In genomic region chr7:36312064-36312914, GRCh38 we compare ENCODE assay signal across 9 cellular contexts.
DNase-seq lines count a peak whose midpoint lies in the region; ATAC-seq and TF ChIP-seq lines count a peak whose summit lies in the region.
"Had no signal": no experiment of that assay in that cellular context is flagged by ENCODE, and none has a peak within 500 bp of the region (broad histone marks: within the 10 kb centered on the region; RNA-seq: fewer than 3 reads in every experiment).

No MANE protein-coding gene starts in this region.

- no peak overlapping the region for H2BK120ac ChIP-seq in H9 (ENCODE audit: low read depth, low read length, poor library complexity, severe bottlenecking)

- H3K4me1 ChIP-seq in CD8-positive, alpha-beta T cell (ENCODE audit: insufficient read depth, low read length): no peaks in the 10 kb centered on the region
- H3K4me1 ChIP-seq in H9 (ENCODE audit: insufficient read depth, low read length) (no peaks in the 10 kb centered on the region; the same call in 1 of the 2 replicates), right lobe of liver (no peaks in the 10 kb centered on the region)

- no peak overlapping the region for H3K14ac ChIP-seq in H9 (ENCODE audit: insufficient read depth, low read length)

- no peaks in the 10 kb centered on the region for H3K27me3 ChIP-seq in CD8-positive, alpha-beta T cell (ENCODE audit: insufficient read depth, low read length)
- H3K27me3 ChIP-seq in H9 (ENCODE audit: insufficient read depth, low read length) (no peaks in the 10 kb centered on the region; the same call in 1 of the 2 replicates), right lobe of liver (no peaks in the 10 kb centered on the region)

- no peaks in the 10 kb centered on the region for H3K36me3 ChIP-seq in CD8-positive, alpha-beta T cell (ENCODE audit: insufficient read depth, low read length)
- no peaks in the 10 kb centered on the region for H3K36me3 ChIP-seq in right lobe of liver

- ATAC-seq in CD8-positive, alpha-beta T cell: peak; percentile 68
- ATAC-seq in right lobe of liver (peak; percentile 63 to 90 (median 68)), HG03354 (IDR thresholded peaks at IDR 0.05; ENCODE audit: poor library complexity, severe bottlenecking, unreplicated experiment) (no peak), GM19397 (IDR thresholded peaks at IDR 0.05; ENCODE audit: unreplicated experiment) (no peak)
- no peak for ATAC-seq in stimulated activated memory B cell treated with anti-CD40 and anti-IgM and Interleukin-4, amounts not matched to agents 10 μg/mL and 1 μg/mL and 100 μg/mL, for 72 hours

- no peaks in the 10 kb centered on the region for H3K79me2 ChIP-seq in H9 (ENCODE audit: insufficient read depth, low read length)

- H3K4me1 Mint-ChIP-seq in CD8-positive, alpha-beta T cell (ENCODE audit: low read depth): peaks cover 2% of the 10 kb centered on the region
- H3K4me1 Mint-ChIP-seq in H9: peaks cover 20 to 29% of the 10 kb centered on the region in 2 experiments
- H3K4me1 Mint-ChIP-seq in activated CD4-positive, alpha-beta memory T cell treated with anti-CD3 and anti-CD28 coated beads for 36 hours (ENCODE audit: low read depth): no peaks in the 10 kb centered on the region
- H3K4me1 Mint-ChIP-seq in stimulated activated memory B cell treated with anti-CD40 and anti-IgM and Interleukin-4, amounts not matched to agents 10 μg/mL and 1 μg/mL and 100 μg/mL, for 72 hours: peaks cover 16% of the 10 kb centered on the region

- no peak overlapping the region for H3K9ac ChIP-seq in H9 (ENCODE audit: extremely low read depth, insufficient read length, low read length)

- no peak overlapping the region for H4K8ac ChIP-seq in H9 (replicated peaks; ENCODE audit: insufficient read length, low read depth, low read length)

- H4K91ac ChIP-seq in H9 (ENCODE audit: insufficient read length, low read depth, low read length): no peak overlapping the region

- no peak overlapping the region for H3K4me2 ChIP-seq in H9 (ENCODE audit: insufficient read depth, insufficient read length, low read length)

- no peak overlapping the region for H2AK5ac ChIP-seq in H9 (ENCODE audit: insufficient read length, low read length)

- no peak overlapping the region for H3K56ac ChIP-seq in H9 (ENCODE audit: insufficient read length, low read depth, low read length)

- POLR2A ChIA-PET in CD8-positive, alpha-beta T cell (lab: Charles Lee): no interaction called here
- POLR2A ChIA-PET in activated CD4-positive, alpha-beta memory T cell treated with anti-CD3 and anti-CD28 coated beads for 36 hours (lab: Charles Lee): no interaction called here

- no peak overlapping the region for H3K4ac ChIP-seq in H9 (ENCODE audit: low read depth, low read length)

- peak in 5 of 7 experiments; percentile 8 to 49 (median 32) for DNase-seq in CD8-positive, alpha-beta T cell
- DNase-seq in H9 (peak; percentile 79), right lobe of liver (peak in 1 of 3 donors; percentile 40), NCI-H1694 treated with DMSO at 0.1 percent for 48 hours (lab: John Stamatoyannopoulos, UW) (no peak)
- DNase-seq in activated CD4-positive, alpha-beta memory T cell treated with anti-CD3 and anti-CD28 coated beads for 36 hours: peak; percentile 60
- DNase-seq: IMR-90 had no signal

- no peaks in the 10 kb centered on the region for H3K36me3 Mint-ChIP-seq in CD8-positive, alpha-beta T cell
- no peaks in the 10 kb centered on the region for H3K36me3 Mint-ChIP-seq in H9 (ENCODE audit: insufficient read depth in 1 of 3, low read depth in 3 of 3)
- H3K36me3 Mint-ChIP-seq in activated CD4-positive, alpha-beta memory T cell treated with anti-CD3 and anti-CD28 coated beads for 36 hours: no peaks in the 10 kb centered on the region
- no peaks in the 10 kb centered on the region for H3K36me3 Mint-ChIP-seq in stimulated activated memory B cell treated with anti-CD40 and anti-IgM and Interleukin-4, amounts not matched to agents 10 μg/mL and 1 μg/mL and 100 μg/mL, for 72 hours

- CTCF ChIA-PET in CD8-positive, alpha-beta T cell (lab: Charles Lee): interaction anchor here (0.9 kb wide), 1 partner anchor 9 kb away, joined by 3 read pairs; no protein-coding TSS in a partner anchor
- CTCF ChIA-PET in activated CD4-positive, alpha-beta memory T cell treated with anti-CD3 and anti-CD28 coated beads for 36 hours (lab: Charles Lee): interaction anchor here (1.2 kb wide), 2 partner anchors 12 to 20 kb away, joined by 4 to 5 read pairs; no protein-coding TSS in a partner anchor

- no peak overlapping the region for H3K4me3 Mint-ChIP-seq in CD8-positive, alpha-beta T cell
- H3K4me3 Mint-ChIP-seq in H9: no peak overlapping the region
- no peak overlapping the region for H3K4me3 Mint-ChIP-seq in activated CD4-positive, alpha-beta memory T cell treated with anti-CD3 and anti-CD28 coated beads for 36 hours
- H3K4me3 Mint-ChIP-seq in stimulated activated memory B cell treated with anti-CD40 and anti-IgM and Interleukin-4, amounts not matched to agents 10 μg/mL and 1 μg/mL and 100 μg/mL, for 72 hours: no peak overlapping the region

- no peaks in the 10 kb centered on the region for H3K23me2 ChIP-seq in H9 (ENCODE audit: insufficient read length, low read depth, low read length, poor library complexity, severe bottlenecking)

- no peak overlapping the region for H3T11ph ChIP-seq in H9 (ENCODE audit: low read length)

- no peak for TF ChIP-seq POLR2A in right lobe of liver (IDR thresholded peaks at IDR 0.05)

- H3K27ac ChIP-seq in CD8-positive, alpha-beta T cell (ENCODE audit: low read depth, low read length): no peak overlapping the region
- no peak overlapping the region for H3K27ac ChIP-seq in H9 (ENCODE audit: insufficient read length, low read depth, low read length)
- no peak overlapping the region for H3K27ac ChIP-seq in right lobe of liver

- no peak overlapping the region for H3K23ac ChIP-seq in H9 (ENCODE audit: insufficient read length, low read depth, low read length)

- H3K9me3 Mint-ChIP-seq in CD8-positive, alpha-beta T cell: no peaks in the 10 kb centered on the region
- no peaks in the 10 kb centered on the region for H3K9me3 Mint-ChIP-seq in H9
- no peaks in the 10 kb centered on the region for H3K9me3 Mint-ChIP-seq in activated CD4-positive, alpha-beta memory T cell treated with anti-CD3 and anti-CD28 coated beads for 36 hours
- no peaks in the 10 kb centered on the region for H3K9me3 Mint-ChIP-seq in stimulated activated memory B cell treated with anti-CD40 and anti-IgM and Interleukin-4, amounts not matched to agents 10 μg/mL and 1 μg/mL and 100 μg/mL, for 72 hours

- TF ChIP-seq CTCF in CD8-positive, alpha-beta T cell (IDR thresholded peaks at IDR 0.05): no peak
- TF ChIP-seq CTCF in H9 (conservative IDR thresholded peaks at IDR 0.05) (peak; percentile 73), right lobe of liver (IDR thresholded peaks at IDR 0.05) (peak; percentile 29 to 50 (median 34))

- H2AFZ ChIP-seq in H9 (ENCODE audit: low read length): no peak overlapping the region

- peak overlapping the region; percentile 22 for H3K27ac Mint-ChIP-seq in CD8-positive, alpha-beta T cell
- peak overlapping the region in 2 of 3 experiments; percentile 20 to 49; a peak in 2 of 7 replicates for H3K27ac Mint-ChIP-seq in H9
- H3K27ac Mint-ChIP-seq in activated CD4-positive, alpha-beta memory T cell treated with anti-CD3 and anti-CD28 coated beads for 36 hours: no peak overlapping the region
- no peak overlapping the region for H3K27ac Mint-ChIP-seq in stimulated activated memory B cell treated with anti-CD40 and anti-IgM and Interleukin-4, amounts not matched to agents 10 μg/mL and 1 μg/mL and 100 μg/mL, for 72 hours

- intact Hi-C loops in CD8-positive, alpha-beta T cell (cut with DNase I, micrococcal nuclease): no loop called here
- intact Hi-C loops in activated CD4-positive, alpha-beta memory T cell treated with anti-CD3 and anti-CD28 coated beads for 36 hours (cut with micrococcal nuclease): no loop called here
- intact Hi-C loops in right lobe of liver (cut with DNase I): loop anchor here (5.0 to 10.0 kb wide), 2 partner anchors 327 to 330 kb away; no protein-coding TSS in a partner anchor

- no peaks in the 10 kb centered on the region for H3K27me3 Mint-ChIP-seq in CD8-positive, alpha-beta T cell (ENCODE audit: low read depth)
- no peaks in the 10 kb centered on the region; the same call in 1 of the 2 replicates for H3K27me3 Mint-ChIP-seq in H9 (ENCODE audit: low read depth)
- H3K27me3 Mint-ChIP-seq in activated CD4-positive, alpha-beta memory T cell treated with anti-CD3 and anti-CD28 coated beads for 36 hours: no peaks in the 10 kb centered on the region
- H3K27me3 Mint-ChIP-seq in stimulated activated memory B cell treated with anti-CD40 and anti-IgM and Interleukin-4, amounts not matched to agents 10 μg/mL and 1 μg/mL and 100 μg/mL, for 72 hours: no peaks in the 10 kb centered on the region

- no peak overlapping the region for H2BK20ac ChIP-seq in H9 (ENCODE audit: low read depth, low read length, poor library complexity, severe bottlenecking)

- H3K18ac ChIP-seq in H9 (ENCODE audit: insufficient read length, low read depth, low read length): no peak overlapping the region

- H2BK12ac ChIP-seq in H9 (ENCODE audit: insufficient read length, low read depth, low read length): no peak overlapping the region

- H3K79me1 ChIP-seq in H9 (ENCODE audit: insufficient read depth, low read depth, low read length, poor library complexity, severe bottlenecking): no peaks in the 10 kb centered on the region

- no peak overlapping the region for H2BK5ac ChIP-seq in H9 (ENCODE audit: insufficient read length, low read length)

- H3K4me3 ChIP-seq in CD8-positive, alpha-beta T cell (ENCODE audit: low read depth, low read length): no peak overlapping the region
- H3K4me3 ChIP-seq in right lobe of liver: no peak overlapping the region

- H4K20me1 ChIP-seq in H9 (ENCODE audit: control insufficient read depth, insufficient read depth, insufficient read length): no peaks in the 10 kb centered on the region

- H2BK15ac ChIP-seq in H9 (ENCODE audit: low read depth, low read length): no peak overlapping the region

- H3K9me3 ChIP-seq in CD8-positive, alpha-beta T cell (ENCODE audit: low read length): no peaks in the 10 kb centered on the region
- no peaks in the 10 kb centered on the region for H3K9me3 ChIP-seq in H9 (ENCODE audit: control insufficient read depth, low read depth, low read length)
- H3K9me3 ChIP-seq in right lobe of liver: no peaks in the 10 kb centered on the region

- no CpG with 5 or more reads among the region's 15 CpGs for WGBS in H9 (ENCODE audit: extremely low coverage, insufficient read length, low lambda C conversion rate)
- WGBS in right lobe of liver (ENCODE audit: insufficient coverage, low coverage, low lambda C conversion rate, missing lambda C conversion rate): 23% methylated on average over 4 of the region's 15 CpGs

- H4K5ac ChIP-seq in H9 (ENCODE audit: insufficient read length, low read depth, low read length): no peak overlapping the region

Comparison
In these comparisons a context has a peak if more than half of its experiments do, and no peak if none do; other contexts are left out.
1. ATAC-seq: peak in CD8-positive, alpha-beta T cell (single experiment) and right lobe of liver (4 of 4); none in stimulated activated memory B cell treated with anti-CD40 and anti-IgM and Interleukin-4, amounts not matched to agents 10 μg/mL and 1 μg/mL and 100 μg/mL, for 72 hours (single experiment), HG03354 (single experiment) and GM19397 (single experiment).
2. H3K27ac Mint-ChIP-seq: peak in CD8-positive, alpha-beta T cell (single experiment) and H9 (2 of 3); none in activated CD4-positive, alpha-beta memory T cell treated with anti-CD3 and anti-CD28 coated beads for 36 hours (single experiment) and stimulated activated memory B cell treated with anti-CD40 and anti-IgM and Interleukin-4, amounts not matched to agents 10 μg/mL and 1 μg/mL and 100 μg/mL, for 72 hours (single experiment).
3. intact Hi-C loops: an anchor here in right lobe of liver (5.0 to 10.0 kb wide); none called in CD8-positive, alpha-beta T cell and activated CD4-positive, alpha-beta memory T cell treated with anti-CD3 and anti-CD28 coated beads for 36 hours.